In the genomic region with DNA sequence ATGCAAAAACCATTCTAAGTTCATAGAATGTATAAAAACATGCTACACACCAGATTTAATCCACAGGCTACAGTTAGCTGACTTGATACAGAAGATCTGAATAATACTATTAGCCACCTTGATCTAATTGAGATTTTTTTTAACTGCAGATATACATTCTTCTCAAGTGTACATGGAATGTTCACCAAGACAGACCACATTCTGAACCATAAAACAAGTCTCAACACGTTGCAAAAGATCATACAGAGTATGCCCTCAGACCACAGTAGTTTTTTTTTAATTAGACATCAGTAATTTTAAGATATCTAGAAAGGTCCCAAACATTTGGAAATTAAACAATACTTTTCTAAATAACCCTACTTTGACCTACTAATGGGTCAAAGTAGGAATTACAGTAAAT, we compare ENCODE assay signal across 20 cellular contexts.
"Had no signal": no experiment of that assay in that cellular context is flagged by ENCODE, and none has a peak within 500 bp of the region (broad histone marks: within the 10 kb centered on the region; RNA-seq: fewer than 3 reads in every experiment).

No MANE protein-coding gene starts in this region.

- H3K4me3 Mint-ChIP-seq: activated B cell treated with CpG ODN at 0.5 μM for 24 hours; activated CD4-positive, alpha-beta memory T cell treated with anti-CD3 and anti-CD28 coated beads for 36 hours; activated CD8-positive, alpha-beta memory T cell treated with anti-CD3 and anti-CD28 coated beads, Interleukin-2, amount 10 ng/mL, durations not matched to agents 7 days and 5 days; activated T-helper 17 cell treated with anti-CD3 and anti-CD28 coated beads, Interleukin-2, amount 50 U/mL, for 72 hours; brain; immature natural killer cell; naive B cell; neural crest cell had no signal

- H3K27me3 ChIP-seq: esophagus muscularis mucosa, right atrium auricular region, tibial nerve had no signal

- DNase-seq: activated B cell treated with CpG ODN at 0.5 μM for 24 hours; activated CD4-positive, alpha-beta memory T cell treated with anti-CD3 and anti-CD28 coated beads for 36 hours; activated CD4-positive, alpha-beta T cell treated with anti-CD3 and anti-CD28 coated beads for 4 hours; activated CD8-positive, alpha-beta memory T cell treated with anti-CD3 and anti-CD28 coated beads, Interleukin-2, amount 10 ng/mL, durations not matched to agents 7 days and 5 days; activated naive CD4-positive, alpha-beta T cell treated with Interleukin-2 at 50 U/mL for 16 hours; cerebellar nuclear complex; effector CD4-positive, alpha-beta T cell; immature natural killer cell; mesenchymal stem cell; mucosa of descending colon; naive B cell; stimulated activated naive CD8-positive, alpha-beta T cell treated with anti-CD3 and anti-CD28 coated beads, Interleukin-15, Interleukin-2, amounts not matched to agents 100 U/mL and 50 U/mL, for 24 hours; T-helper 9 cell had no signal

- H3K4me1 Mint-ChIP-seq: activated B cell treated with CpG ODN at 0.5 μM for 24 hours; activated CD8-positive, alpha-beta memory T cell treated with anti-CD3 and anti-CD28 coated beads, Interleukin-2, amount 10 ng/mL, durations not matched to agents 7 days and 5 days; activated T-helper 17 cell treated with anti-CD3 and anti-CD28 coated beads, Interleukin-2, amount 50 U/mL, for 72 hours; brain; immature natural killer cell; naive B cell; neural crest cell had no signal

- H3K36me3 Mint-ChIP-seq: activated CD4-positive, alpha-beta memory T cell treated with anti-CD3 and anti-CD28 coated beads for 36 hours; activated CD8-positive, alpha-beta memory T cell treated with anti-CD3 and anti-CD28 coated beads, Interleukin-2, amount 10 ng/mL, durations not matched to agents 7 days and 5 days; immature natural killer cell had no signal

- H3K36me3 ChIP-seq: esophagus muscularis mucosa, prostate gland, right atrium auricular region had no signal

- H3K27ac Mint-ChIP-seq: activated B cell treated with CpG ODN at 0.5 μM for 24 hours; activated CD4-positive, alpha-beta memory T cell treated with anti-CD3 and anti-CD28 coated beads for 36 hours; activated CD8-positive, alpha-beta memory T cell treated with anti-CD3 and anti-CD28 coated beads, Interleukin-2, amount 10 ng/mL, durations not matched to agents 7 days and 5 days; activated T-helper 17 cell treated with anti-CD3 and anti-CD28 coated beads, Interleukin-2, amount 50 U/mL, for 72 hours; brain; immature natural killer cell; naive B cell had no signal

- H3K9me3 ChIP-seq: esophagus muscularis mucosa, mucosa of descending colon, prostate gland, right atrium auricular region had no signal

- ATAC-seq: activated CD8-positive, alpha-beta memory T cell treated with anti-CD3 and anti-CD28 coated beads, Interleukin-2, amount 10 ng/mL, durations not matched to agents 7 days and 5 days; activated T-helper 17 cell treated with anti-CD3 and anti-CD28 coated beads, Interleukin-2, amount 50 U/mL, for 72 hours; mucosa of descending colon; stimulated activated naive CD8-positive, alpha-beta T cell treated with anti-CD3 and anti-CD28 coated beads, Interleukin-15, Interleukin-2, amounts not matched to agents 100 U/mL and 50 U/mL, for 24 hours had no signal

- H3K27me3 Mint-ChIP-seq: activated B cell treated with CpG ODN at 0.5 μM for 24 hours; activated CD4-positive, alpha-beta memory T cell treated with anti-CD3 and anti-CD28 coated beads for 36 hours; activated CD8-positive, alpha-beta memory T cell treated with anti-CD3 and anti-CD28 coated beads, Interleukin-2, amount 10 ng/mL, durations not matched to agents 7 days and 5 days; activated T-helper 17 cell treated with anti-CD3 and anti-CD28 coated beads, Interleukin-2, amount 50 U/mL, for 72 hours; naive B cell had no signal

- H3K4me3 ChIP-seq: esophagus muscularis mucosa, mucosa of descending colon, prostate gland, right atrium auricular region, tibial nerve had no signal

- H3K4me1 ChIP-seq: prostate gland, right atrium auricular region, tibial nerve had no signal

- H3K27ac ChIP-seq: esophagus muscularis mucosa, prostate gland, right atrium auricular region, tibial nerve had no signal
